20 cellular contexts compared by ENCODE assay signal in genomic region chr17:79370126-79370525, GRCh38.
A peak's percentile ranks its signal among the peaks of the same experiment; 100 is the strongest.
DNase-seq lines count a peak whose midpoint lies in the region; ATAC-seq, FAIRE-seq and TF ChIP-seq lines count a peak whose summit lies in the region.
"Had no signal": no experiment of that assay in that cellular context is flagged by ENCODE, and none has a peak within 500 bp of the region (broad histone marks: within the 10 kb centered on the region; RNA-seq: fewer than 3 reads in every experiment).

No MANE protein-coding gene starts in this region.

- H3K9ac ChIP-seq in neuronal stem cell (ENCODE audit: low read depth, low read length, poor library complexity), result peak overlapping the region; percentile 64
- H3K9ac ChIP-seq: BLaER1 treated with 17β-estradiol and CSF1 and Interleukin-3, amounts not matched to agents 10 nM and 100 nM had no signal

- H3K27me3 ChIP-seq in heart right ventricle, result peaks cover 0 to 88% (median 73%) of the 10 kb centered on the region in 7 donors
- peaks cover 0 to 53% (median 0%) of the 10 kb centered on the region in 3 experiments for H3K27me3 ChIP-seq in neuronal stem cell (ENCODE audit: control insufficient read depth in 3 of 3, insufficient read depth in 3 of 3, low read depth in 1 of 3, low read length in 3 of 3)
- H3K27me3 ChIP-seq: BLaER1 treated with 17β-estradiol and CSF1 and Interleukin-3, amounts not matched to agents 10 nM and 100 nM had no signal

- no peak overlapping the region for H4K91ac ChIP-seq in neuronal stem cell (ENCODE audit: low read depth, low read length, poor library complexity)

- POLR2A ChIA-PET in A549 (lab: Yijun Ruan, JAX), result no interaction called here

- CTCF ChIA-PET in A549 (lab: Yijun Ruan, JAX), result interaction anchor here (42.8 kb wide), 1 partner anchor 26 kb away, joined by 782 read pairs; no protein-coding TSS in a partner anchor

- H3K79me1 ChIP-seq in neuronal stem cell (ENCODE audit: low read depth, low read length), result no peaks in the 10 kb centered on the region

- no peak overlapping the region for H2BK15ac ChIP-seq in neuronal stem cell (ENCODE audit: low read length)

- H3K4me1 Mint-ChIP-seq in endothelial cell (ENCODE audit: unreplicated experiment) (no peaks in the 10 kb centered on the region), natural killer cell (peaks cover 0 to 15% of the 10 kb centered on the region in 2 donors), osteocyte (ENCODE audit: unreplicated experiment) (no peaks in the 10 kb centered on the region)
- H3K4me1 Mint-ChIP-seq: CD8-positive, alpha-beta memory T cell had no signal

- WGBS in heart right ventricle, 2 donors, result 70 to 73% methylated on average over 8 of the region's 8 CpGs
- WGBS in A549 (ENCODE audit: missing lambda C conversion rate), result 64% methylated on average over 8 of the region's 8 CpGs
- WGBS in neuronal stem cell (ENCODE audit: extremely low coverage in 2 of 2, insufficient read length in 2 of 2, insufficient replicate concordance in 1 of 2), 2 donors, result no CpG with 5 or more reads among the region's 8 CpGs

- H4K8ac ChIP-seq in neuronal stem cell (ENCODE audit: low read depth, low read length), result no peak overlapping the region

- H2AK5ac ChIP-seq in neuronal stem cell (ENCODE audit: low read depth, low read length), result no peak overlapping the region

- H3K4me2 ChIP-seq in A549, result no peak overlapping the region
- H3K4me2 ChIP-seq in neuronal stem cell (ENCODE audit: insufficient read depth, low read length, poor library complexity, severe bottlenecking), result no peak overlapping the region

- H3K36me3 ChIP-seq in heart right ventricle (no peaks in the 10 kb centered on the region), neuronal stem cell (replicated peaks in 1 of 2; ENCODE audit: control insufficient read depth in 2 of 2, insufficient read depth in 2 of 2, low read length in 2 of 2) (no peaks in the 10 kb centered on the region)
- H3K36me3 ChIP-seq: BLaER1 treated with 17β-estradiol and CSF1 and Interleukin-3, amounts not matched to agents 10 nM and 100 nM had no signal

- peaks cover 6% of the 10 kb centered on the region for H3K27me3 Mint-ChIP-seq in endothelial cell (ENCODE audit: unreplicated experiment)
- H3K27me3 Mint-ChIP-seq in natural killer cell (ENCODE audit: low read depth in 2 of 2), result peaks cover 0 to 6% of the 10 kb centered on the region in 2 donors
- peaks cover 49% of the 10 kb centered on the region for H3K27me3 Mint-ChIP-seq in osteocyte (ENCODE audit: unreplicated experiment)

- no peak overlapping the region for H3K4ac ChIP-seq in neuronal stem cell (ENCODE audit: low read length)

- H3K18ac ChIP-seq in neuronal stem cell (ENCODE audit: low read length), result peak overlapping the region; percentile 52

- H3K36me3 Mint-ChIP-seq in endothelial cell (ENCODE audit: low read depth, unreplicated experiment), result no peaks in the 10 kb centered on the region
- H3K36me3 Mint-ChIP-seq in natural killer cell, result no peaks in the 10 kb centered on the region
- H3K36me3 Mint-ChIP-seq in osteocyte (ENCODE audit: unreplicated experiment), result no peaks in the 10 kb centered on the region
- H3K36me3 Mint-ChIP-seq: CD8-positive, alpha-beta memory T cell had no signal

- no peak for TF ChIP-seq POLR2A in A549 (IDR thresholded peaks at IDR 0.05; ENCODE audit: low read length)

- no peak overlapping the region for H3K27ac ChIP-seq in heart right ventricle
- no peak overlapping the region for H3K27ac ChIP-seq in A549
- H3K27ac ChIP-seq in neuronal stem cell (replicated peaks; ENCODE audit: low read length), result no peak overlapping the region
- H3K27ac ChIP-seq: 22Rv1; BLaER1 treated with 17β-estradiol and CSF1 and Interleukin-3, amounts not matched to agents 10 nM and 100 nM; HL-60 had no signal

- H2BK5ac ChIP-seq in neuronal stem cell (ENCODE audit: low read length), result no peak overlapping the region

- no peak overlapping the region for H3K14ac ChIP-seq in neuronal stem cell (ENCODE audit: low read length)

- no peak overlapping the region for H3K23ac ChIP-seq in neuronal stem cell (ENCODE audit: low read depth, low read length, poor library complexity)

- H2BK120ac ChIP-seq in neuronal stem cell (ENCODE audit: low read depth, low read length), result no peak overlapping the region

- H3K4me1 ChIP-seq in heart right ventricle (no peaks in the 10 kb centered on the region), A549 (no peaks in the 10 kb centered on the region), neuronal stem cell (ENCODE audit: control insufficient read depth in 2 of 2, insufficient read depth in 1 of 2, low read depth in 1 of 2, low read length in 2 of 2) (peaks cover 0 to 23% of the 10 kb centered on the region in 2 donors)

- TF ChIP-seq CTCF in heart right ventricle (IDR thresholded peaks at IDR 0.05), result no peak
- TF ChIP-seq CTCF in A549 (IDR thresholded peaks at IDR 0.05), result no peak
- no peak for TF ChIP-seq CTCF in endothelial cell (IDR thresholded peaks at IDR 0.05; ENCODE audit: unreplicated experiment)
- TF ChIP-seq CTCF in natural killer cell (IDR thresholded peaks at IDR 0.05), result no peak
- TF ChIP-seq CTCF in osteocyte (IDR thresholded peaks at IDR 0.05), result no peak

- no peak overlapping the region for H2BK12ac ChIP-seq in neuronal stem cell (ENCODE audit: low read length)

- H3K9me3 Mint-ChIP-seq in endothelial cell (ENCODE audit: unreplicated experiment) (no peaks in the 10 kb centered on the region), natural killer cell (no peaks in the 10 kb centered on the region), osteocyte (ENCODE audit: unreplicated experiment) (no peaks in the 10 kb centered on the region)
- H3K9me3 Mint-ChIP-seq: CD8-positive, alpha-beta memory T cell; H9 had no signal

- ATAC-seq in Right ventricle myocardium inferior, result no peak
- no peak for ATAC-seq in heart right ventricle
- ATAC-seq in A549, result no peak
- ATAC-seq in GM21526 (IDR thresholded peaks at IDR 0.05; ENCODE audit: low FRiP score, unreplicated experiment), result no peak
- no peak for ATAC-seq in natural killer cell
- ATAC-seq: K562 had no signal

- H3K9me3 ChIP-seq in heart right ventricle (no peaks in the 10 kb centered on the region), A549 (no peaks in the 10 kb centered on the region), neuronal stem cell (replicated peaks in 1 of 2; ENCODE audit: control insufficient read depth in 2 of 2, insufficient read depth in 1 of 2, low read depth in 1 of 2, low read length in 2 of 2) (peaks cover 0 to 4% of the 10 kb centered on the region in 2 donors)
- H3K9me3 ChIP-seq: BLaER1 treated with 17β-estradiol and CSF1 and Interleukin-3, amounts not matched to agents 10 nM and 100 nM had no signal

- H3K4me3 ChIP-seq in heart right ventricle (no peak overlapping the region), A549 (no peak overlapping the region), neuronal stem cell (ENCODE audit: low read length in 2 of 2) (no peak overlapping the region)
- H3K4me3 ChIP-seq: BLaER1 treated with 17β-estradiol and CSF1 and Interleukin-3, amounts not matched to agents 10 nM and 100 nM; K562 had no signal

- TF ChIP-seq RAD21 in A549 (conservative IDR thresholded peaks at IDR 0.05 in 1 of 2, IDR thresholded peaks at IDR 0.05 in 1 of 2), result no peak

- H3K4me3 Mint-ChIP-seq in endothelial cell (ENCODE audit: unreplicated experiment), result peak overlapping the region; percentile 10
- H3K4me3 Mint-ChIP-seq in natural killer cell, result no peak overlapping the region
- no peak overlapping the region for H3K4me3 Mint-ChIP-seq in osteocyte (ENCODE audit: unreplicated experiment)
- H3K4me3 Mint-ChIP-seq: H9 had no signal

- peak; percentile 7 for FAIRE-seq in A549 (lab: Jason Lieb, UNC)
- FAIRE-seq: G401.6, GM19239, K562 had no signal

- no peak overlapping the region for H2AFZ ChIP-seq in neuronal stem cell (ENCODE audit: low read length)

- DNase-seq in Right ventricle myocardium inferior (ENCODE audit: missing footprints), result peak; percentile 4
- no peak for DNase-seq in heart right ventricle
- DNase-seq in A549 (ENCODE audit: low read depth in 1 of 2, low spot score in 1 of 2), result no peak
- no peak for DNase-seq in endothelial cell (ENCODE audit: low spot score)
- DNase-seq in neuronal stem cell (ENCODE audit: low spot score), result no peak
- DNase-seq in natural killer cell, result no peak
- no peak for DNase-seq in osteocyte (ENCODE audit: extremely low spot score, unreplicated experiment)
- DNase-seq: CD8-positive, alpha-beta memory T cell; COR-L47; DMS 273 treated with DMSO at 0.1 percent for 48 hours; GOT3; H9; IMR-90 had no signal

- intact Hi-C loops in Right ventricle myocardium inferior (cut with DNase I), result no loop called here
- intact Hi-C loops in heart right ventricle (cut with DNase I), result no loop called here
- intact Hi-C loops in natural killer cell (cut with micrococcal nuclease), result no loop called here

- TF ChIP-seq EP300 in A549 (IDR thresholded peaks at IDR 0.05), result no peak

- no peak overlapping the region for H3K27ac Mint-ChIP-seq in endothelial cell (ENCODE audit: unreplicated experiment)
- no peak overlapping the region for H3K27ac Mint-ChIP-seq in natural killer cell
- no peak overlapping the region for H3K27ac Mint-ChIP-seq in osteocyte (ENCODE audit: unreplicated experiment)
- H3K27ac Mint-ChIP-seq: CD8-positive, alpha-beta memory T cell; H9 had no signal

TF ChIP-seq in A549, 52 proteins besides CTCF, POLR2A, EP300 and RAD21:
- TF ChIP-seq KDM1A (IDR thresholded peaks at IDR 0.05; ENCODE audit: low read depth) (no peak), HDAC2 (IDR thresholded peaks at IDR 0.05) (no peak), GATA3 (IDR thresholded peaks at IDR 0.05; ENCODE audit: borderline replicate concordance) (no peak), ZNF302 (CRISPR knock-in tag; IDR thresholded peaks at IDR 0.05) (no peak), NFE2L2 (conservative IDR thresholded peaks at IDR 0.05; ENCODE audit: low read length) (no peak), HOXB13 (CRISPR knock-in tag; IDR thresholded peaks at IDR 0.05; ENCODE audit: low read depth) (no peak), RARB (CRISPR knock-in tag; IDR thresholded peaks at IDR 0.05) (no peak), RNF2 (IDR thresholded peaks at IDR 0.05; ENCODE audit: borderline replicate concordance, low read depth) (no peak), MAZ (IDR thresholded peaks at IDR 0.05; ENCODE audit: borderline replicate concordance, low read depth, low read length) (no peak)
